20 cellular contexts compared by ENCODE assay signal in the genomic region with DNA sequence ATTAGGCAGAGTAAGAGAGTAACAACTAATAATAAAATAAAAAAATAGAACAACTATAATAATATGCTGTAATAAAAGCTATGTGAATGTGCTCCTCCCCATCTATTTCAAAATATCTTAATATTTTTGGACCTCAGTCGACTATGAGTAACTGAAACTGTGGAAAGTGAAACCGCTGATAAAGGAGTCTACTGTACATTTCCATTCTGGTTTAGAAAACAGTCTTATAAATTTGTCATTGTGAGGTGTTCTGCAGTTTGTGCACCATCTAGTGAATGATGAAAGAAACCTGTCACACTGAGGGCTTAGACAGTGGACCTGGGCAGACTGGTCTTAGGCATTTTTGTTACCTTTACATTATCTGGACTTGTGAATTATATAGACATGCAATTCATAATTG. TPM values are rescaled to one million over a fixed set of nuclear protein-coding genes. Genes with fewer than 3 reads are reported as not detected.
"Had no signal": no experiment of that assay in that cellular context is flagged by ENCODE, and none has a peak within 500 bp of the region (broad histone marks: within the 10 kb centered on the region; RNA-seq: fewer than 3 reads in every experiment).

No MANE protein-coding gene starts in this region.

- H3K36me3 Mint-ChIP-seq: activated naive CD8-positive, alpha-beta T cell treated with anti-CD3 and anti-CD28 coated beads, Interleukin-2, amount 10 ng/mL, durations not matched to agents 7 days and 5 days; naive thymus-derived CD8-positive, alpha-beta T cell had no signal

- H3K27ac Mint-ChIP-seq: activated naive CD8-positive, alpha-beta T cell treated with anti-CD3 and anti-CD28 coated beads, Interleukin-2, amount 10 ng/mL, durations not matched to agents 7 days and 5 days; activated T-helper 1 cell treated with anti-CD3 and anti-CD28 coated beads, Interleukin-12 subunit alpha, Interleukin-12 subunit beta, Interleukin-2, Interleukin-4 antibody, amounts not matched to agents 30 ng/mL and 10 ng/mL and 1 ng/mL, durations not matched to agents 14 hours and 24 hours and 36 hours; naive thymus-derived CD8-positive, alpha-beta T cell had no signal

- H3K4me1 Mint-ChIP-seq: activated naive CD8-positive, alpha-beta T cell treated with anti-CD3 and anti-CD28 coated beads, Interleukin-2, amount 10 ng/mL, durations not matched to agents 7 days and 5 days; naive thymus-derived CD8-positive, alpha-beta T cell had no signal

- H3K4me3 ChIP-seq: cardiac muscle cell, left lung, mucosa of descending colon had no signal

- H3K4me1 ChIP-seq: left lung had no signal

- H3K9me3 Mint-ChIP-seq: activated naive CD8-positive, alpha-beta T cell treated with anti-CD3 and anti-CD28 coated beads, Interleukin-2, amount 10 ng/mL, durations not matched to agents 7 days and 5 days; activated T-helper 1 cell treated with anti-CD3 and anti-CD28 coated beads, Interleukin-12 subunit alpha, Interleukin-12 subunit beta, Interleukin-2, Interleukin-4 antibody, amounts not matched to agents 30 ng/mL and 10 ng/mL and 1 ng/mL, durations not matched to agents 14 hours and 24 hours and 36 hours; naive thymus-derived CD8-positive, alpha-beta T cell had no signal

- H3K36me3 ChIP-seq: cardiac muscle cell, left lung, neutrophil had no signal

- H3K27me3 ChIP-seq: cardiac muscle cell, left lung, neutrophil had no signal

- H3K4me3 Mint-ChIP-seq: activated naive CD8-positive, alpha-beta T cell treated with anti-CD3 and anti-CD28 coated beads, Interleukin-2, amount 10 ng/mL, durations not matched to agents 7 days and 5 days; activated T-helper 1 cell treated with anti-CD3 and anti-CD28 coated beads, Interleukin-12 subunit alpha, Interleukin-12 subunit beta, Interleukin-2, Interleukin-4 antibody, amounts not matched to agents 30 ng/mL and 10 ng/mL and 1 ng/mL, durations not matched to agents 14 hours and 24 hours and 36 hours; naive thymus-derived CD8-positive, alpha-beta T cell had no signal

- ATAC-seq: activated CD4-positive, CD25-positive, alpha-beta regulatory T cell treated with anti-CD3 and anti-CD28 coated beads, Interleukin-2, amount 50 U/mL, for 24 hours; left lung; mucosa of descending colon; naive thymus-derived CD8-positive, alpha-beta T cell had no signal

- H3K9me3 ChIP-seq: left lung, mucosa of descending colon, neutrophil had no signal

- H3K27ac ChIP-seq: cardiac muscle cell, left lung, neutrophil had no signal

- DNase-seq: activated CD4-positive, alpha-beta T cell treated with anti-CD3 and anti-CD28 coated beads, Interleukin-2, amount 50 U/mL, for 1 hour; activated naive CD4-positive, alpha-beta T cell; activated naive CD8-positive, alpha-beta T cell treated with anti-CD3 and anti-CD28 coated beads, Interleukin-2, amount 10 ng/mL, durations not matched to agents 7 days and 5 days; aorta; islet precursor cell; left lung; mucosa of descending colon; naive thymus-derived CD8-positive, alpha-beta T cell; posterior cingulate gyrus; retina; stimulated activated CD4-positive, alpha-beta T cell treated with anti-CD3 and anti-CD28 coated beads, Interleukin-15, amount 100 ng/mL, for 24 hours; stimulated activated CD4-positive, alpha-beta T cell treated with anti-CD3 and anti-CD28 coated beads, Interleukin-4, amount 100 ng/mL, for 24 hours; stimulated activated naive CD4-positive, alpha-beta T cell; substantia nigra; trophoblast cell had no signal

RNA-seq across cellular contexts. Expression of gene TMEM150C, which starts 42.0 kb away (rescaled TPM):
- total RNA-seq: activated CD8-positive, alpha-beta memory T cell treated with anti-CD3 and anti-CD28 coated beads for 36 hours; activated naive CD8-positive, alpha-beta T cell treated with anti-CD3 and anti-CD28 coated beads, Interleukin-2, amount 10 ng/mL, durations not matched to agents 7 days and 5 days; activated T-helper 1 cell treated with anti-CD3 and anti-CD28 coated beads, Interleukin-12 subunit alpha, Interleukin-12 subunit beta, Interleukin-2, Interleukin-4 antibody, amounts not matched to agents 30 ng/mL and 10 ng/mL and 1 ng/mL, durations not matched to agents 14 hours and 24 hours and 36 hours; naive thymus-derived CD8-positive, alpha-beta T cell had no signal
